In genomic region chr2:222305510-222306392, GRCh38 we compare ENCODE assay signal across 8 cellular contexts. TPM values are rescaled to one million over a fixed set of nuclear protein-coding genes. Genes with fewer than 3 reads are reported as not detected.
DNase-seq lines count a peak whose midpoint lies in the region; TF ChIP-seq lines count a peak whose summit lies in the region.

No MANE protein-coding gene starts in this region.

- peak overlapping the region; percentile 61 for H3K4me3 Mint-ChIP-seq in activated naive CD4-positive, alpha-beta T cell treated with anti-CD3 and anti-CD28 coated beads for 36 hours
- H3K4me3 Mint-ChIP-seq in endodermal cell, result peak overlapping the region; percentile 35
- H3K4me3 Mint-ChIP-seq in nephron, result peak overlapping the region; percentile 67 to 75 (median 74)

- CTCF ChIA-PET in activated naive CD4-positive, alpha-beta T cell treated with anti-CD3 and anti-CD28 coated beads for 36 hours (lab: Charles Lee), result no interaction called here

- H3K27ac Mint-ChIP-seq in activated naive CD4-positive, alpha-beta T cell treated with anti-CD3 and anti-CD28 coated beads for 36 hours, result no peak overlapping the region
- H3K27ac Mint-ChIP-seq in endodermal cell (no peak overlapping the region), nephron (peak overlapping the region in 1 of 3 experiments; percentile 48)

- peaks cover 85% of the 10 kb centered on the region for H3K27me3 Mint-ChIP-seq in activated naive CD4-positive, alpha-beta T cell treated with anti-CD3 and anti-CD28 coated beads for 36 hours (ENCODE audit: low read depth)
- peaks cover 100% of the 10 kb centered on the region for H3K27me3 Mint-ChIP-seq in endodermal cell (ENCODE audit: insufficient read depth)
- H3K27me3 Mint-ChIP-seq in nephron (ENCODE audit: low read depth), result peaks cover 100% of the 10 kb centered on the region

- H3K9me3 Mint-ChIP-seq in activated naive CD4-positive, alpha-beta T cell treated with anti-CD3 and anti-CD28 coated beads for 36 hours, result peaks cover 2% of the 10 kb centered on the region
- H3K9me3 Mint-ChIP-seq in endodermal cell (no peaks in the 10 kb centered on the region), nephron (peaks cover 4% of the 10 kb centered on the region)

- no peak overlapping the region for H3K27ac ChIP-seq in endodermal cell (ENCODE audit: low read depth, low read length)

- H3K9me3 ChIP-seq in endodermal cell (ENCODE audit: control insufficient read depth, low read length), result peaks cover 3% of the 10 kb centered on the region

- TF ChIP-seq CTCF in endodermal cell (conservative IDR thresholded peaks at IDR 0.05), result no peak
- no peak for TF ChIP-seq CTCF in nephron (IDR thresholded peaks at IDR 0.05; ENCODE audit: unreplicated experiment in 3 of 3)

- no peaks in the 10 kb centered on the region for H3K36me3 ChIP-seq in endodermal cell (ENCODE audit: control insufficient read depth, insufficient read depth, low read length)

- peaks cover 100% of the 10 kb centered on the region for H3K27me3 ChIP-seq in endodermal cell (ENCODE audit: control insufficient read depth, insufficient read depth, low read length, poor library complexity, severe bottlenecking)

- H3K36me3 Mint-ChIP-seq in activated naive CD4-positive, alpha-beta T cell treated with anti-CD3 and anti-CD28 coated beads for 36 hours (ENCODE audit: low read depth), result no peaks in the 10 kb centered on the region
- no peaks in the 10 kb centered on the region for H3K36me3 Mint-ChIP-seq in endodermal cell (ENCODE audit: low read depth)
- no peaks in the 10 kb centered on the region for H3K36me3 Mint-ChIP-seq in nephron (ENCODE audit: low read depth)

- intact Hi-C loops in activated naive CD4-positive, alpha-beta T cell treated with anti-CD3 and anti-CD28 coated beads for 36 hours (cut with micrococcal nuclease), result no loop called here

- peaks cover 3% of the 10 kb centered on the region for H3K4me1 ChIP-seq in endodermal cell (ENCODE audit: control insufficient read depth, insufficient read depth, low read length)

- no peak overlapping the region for H3K4me3 ChIP-seq in endodermal cell (ENCODE audit: low read length)

- H3K9ac ChIP-seq in endodermal cell (ENCODE audit: extremely low read depth, low read length, poor library complexity, severe bottlenecking), result no peak overlapping the region

- WGBS in endodermal cell (ENCODE audit: insufficient coverage in 1 of 2, insufficient read length in 1 of 2), 2 experiments, result 1% methylated on average over 28 to 66 of the region's 66 CpGs

- DNase-seq in activated naive CD4-positive, alpha-beta T cell treated with anti-CD3 and anti-CD28 coated beads for 36 hours, result no peak
- no peak for DNase-seq in activated naive CD4-positive, alpha-beta T cell treated with Interleukin-2 at 50 U/mL for 16 hours
- peak; percentile 23 for DNase-seq in NCI-H2196 treated with DMSO at 0.1 percent for 48 hours (lab: John Stamatoyannopoulos, UW; ENCODE audit: unreplicated experiment)
- DNase-seq in endodermal cell, result peak; percentile 76
- DNase-seq in AG08395 (ENCODE audit: low spot score), result no peak
- DNase-seq in epidermal melanocyte (ENCODE audit: insufficient read length, low spot score), result no peak
- DNase-seq in NCI-H446 treated with DMSO at 0.1 percent for 48 hours (lab: John Stamatoyannopoulos, UW), result no peak

- peaks cover 40% of the 10 kb centered on the region for H3K4me1 Mint-ChIP-seq in activated naive CD4-positive, alpha-beta T cell treated with anti-CD3 and anti-CD28 coated beads for 36 hours (ENCODE audit: low read depth)
- peaks cover 42% of the 10 kb centered on the region for H3K4me1 Mint-ChIP-seq in endodermal cell
- peaks cover 32% of the 10 kb centered on the region for H3K4me1 Mint-ChIP-seq in nephron

RNA-seq across cellular contexts. Expression of gene PAX3, which starts 7.0 kb away (rescaled TPM):
- not detected for total RNA-seq in activated naive CD4-positive, alpha-beta T cell treated with anti-CD3 and anti-CD28 coated beads for 36 hours
- total RNA-seq in endodermal cell, result not detected
- polyA plus RNA-seq in endodermal cell (2013, experiment 1 of 2), result 89.3 TPM
- 69.3 TPM for polyA plus RNA-seq in endodermal cell (2013, experiment 2 of 2)

Comparison
In these comparisons a context has a peak if more than half of its experiments do, and no peak if none do; other contexts are left out.
1. DNase-seq: peak in NCI-H2196 treated with DMSO at 0.1 percent for 48 hours (single experiment) and endodermal cell (single experiment); none in activated naive CD4-positive, alpha-beta T cell treated with anti-CD3 and anti-CD28 coated beads for 36 hours (single experiment), activated naive CD4-positive, alpha-beta T cell treated with Interleukin-2 at 50 U/mL for 16 hours (single experiment), AG08395 (single experiment), epidermal melanocyte (single experiment) and NCI-H446 treated with DMSO at 0.1 percent for 48 hours (single experiment).
2. Peak in every context shown above with its lines, with median percentiles within 50 percentile points of each other: H3K4me3 Mint-ChIP-seq.